7 cellular contexts compared by ENCODE assay signal in the genomic region with DNA sequence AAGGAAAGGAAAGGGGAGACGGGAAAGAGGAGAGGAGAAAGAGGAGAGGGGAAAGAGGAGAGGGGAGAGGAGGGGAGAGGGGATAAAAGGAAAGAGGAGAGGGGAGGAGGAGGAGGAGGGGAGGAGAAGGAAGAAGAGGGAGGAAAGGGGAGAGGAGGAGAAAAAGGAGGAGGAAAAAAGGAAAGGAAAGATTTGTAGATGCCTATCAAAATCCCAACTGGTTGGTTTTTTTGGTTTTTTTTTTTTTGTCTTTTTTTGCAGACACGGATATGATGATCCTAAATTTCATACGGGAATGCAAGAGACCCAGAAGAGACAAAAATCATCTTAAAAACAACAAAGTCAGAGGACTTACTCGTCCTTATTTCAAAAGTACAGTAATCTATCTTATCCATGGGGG. TPM values are rescaled to one million over a fixed set of nuclear protein-coding genes. Genes with fewer than 3 reads are reported as not detected.
"Had no signal": no experiment of that assay in that cellular context is flagged by ENCODE, and none has a peak within 500 bp of the region (broad histone marks: within the 10 kb centered on the region; RNA-seq: fewer than 3 reads in every experiment).

No MANE protein-coding gene starts in this region.

- H3K4me3 Mint-ChIP-seq: IgD-negative memory B cell had no signal

- H3K27ac Mint-ChIP-seq: IgD-negative memory B cell had no signal

- H3K4me1 Mint-ChIP-seq: IgD-negative memory B cell had no signal

- H3K27ac ChIP-seq: HL-60 had no signal

- H3K27me3 Mint-ChIP-seq: IgD-negative memory B cell had no signal

- H3K9me3 Mint-ChIP-seq: IgD-negative memory B cell had no signal

- DNase-seq: KBM-7, KG1 had no signal

RNA-seq across cellular contexts. Expression of a gene that starts 32.1 kb away (rescaled TPM):
- total RNA-seq: HT-29 had no signal

RNA-seq across cellular contexts. Expression of a gene that starts 32.9 kb away (rescaled TPM):
- total RNA-seq: HT-29, HT1080, IMR-90 had no signal
- polyA plus RNA-seq: IgD-negative memory B cell, IMR-90 had no signal
